In genomic region chr1:87814573-87814972, GRCh38 we compare ENCODE assay signal across 1 cellular context.
A peak's percentile ranks its signal among the peaks of the same experiment; 100 is the strongest.
TF ChIP-seq lines count a peak whose summit lies in the region.

No MANE protein-coding gene starts in this region.

TF ChIP-seq in GM12878, 131 proteins besides CTCF, POLR2A, EP300 and RAD21:
- TF ChIP-seq BHLHE40 (IDR thresholded peaks at IDR 0.05; ENCODE audit: borderline replicate concordance in 1 of 2, low read depth in 2 of 2, low read length in 1 of 2) (peak in 1 of 2 experiments; percentile 16; a peak in 1 of 4 replicates), SPI1 (IDR thresholded peaks at IDR 0.05; ENCODE audit: borderline replicate concordance, insufficient read depth, low read depth, low read length) (no peak), RUNX3 (IDR thresholded peaks at IDR 0.05; ENCODE audit: low read length) (peak; percentile 85), BCL11A (IDR thresholded peaks at IDR 0.05; ENCODE audit: low read depth, low read length) (peak; percentile 82; the same call in 1 of the 2 replicates), MTA2 (IDR thresholded peaks at IDR 0.05; ENCODE audit: low read depth) (peak; percentile 56; the same call in 1 of the 2 replicates)
- TF ChIP-seq, protein P1, sequence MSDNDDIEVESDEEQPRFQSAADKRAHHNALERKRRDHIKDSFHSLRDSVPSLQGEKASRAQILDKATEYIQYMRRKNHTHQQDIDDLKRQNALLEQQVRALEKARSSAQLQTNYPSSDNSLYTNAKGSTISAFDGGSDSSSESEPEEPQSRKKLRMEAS (IDR thresholded peaks at IDR 0.05; ENCODE audit: low read depth, low read length) = no peak
- TF ChIP-seq, protein P2, sequence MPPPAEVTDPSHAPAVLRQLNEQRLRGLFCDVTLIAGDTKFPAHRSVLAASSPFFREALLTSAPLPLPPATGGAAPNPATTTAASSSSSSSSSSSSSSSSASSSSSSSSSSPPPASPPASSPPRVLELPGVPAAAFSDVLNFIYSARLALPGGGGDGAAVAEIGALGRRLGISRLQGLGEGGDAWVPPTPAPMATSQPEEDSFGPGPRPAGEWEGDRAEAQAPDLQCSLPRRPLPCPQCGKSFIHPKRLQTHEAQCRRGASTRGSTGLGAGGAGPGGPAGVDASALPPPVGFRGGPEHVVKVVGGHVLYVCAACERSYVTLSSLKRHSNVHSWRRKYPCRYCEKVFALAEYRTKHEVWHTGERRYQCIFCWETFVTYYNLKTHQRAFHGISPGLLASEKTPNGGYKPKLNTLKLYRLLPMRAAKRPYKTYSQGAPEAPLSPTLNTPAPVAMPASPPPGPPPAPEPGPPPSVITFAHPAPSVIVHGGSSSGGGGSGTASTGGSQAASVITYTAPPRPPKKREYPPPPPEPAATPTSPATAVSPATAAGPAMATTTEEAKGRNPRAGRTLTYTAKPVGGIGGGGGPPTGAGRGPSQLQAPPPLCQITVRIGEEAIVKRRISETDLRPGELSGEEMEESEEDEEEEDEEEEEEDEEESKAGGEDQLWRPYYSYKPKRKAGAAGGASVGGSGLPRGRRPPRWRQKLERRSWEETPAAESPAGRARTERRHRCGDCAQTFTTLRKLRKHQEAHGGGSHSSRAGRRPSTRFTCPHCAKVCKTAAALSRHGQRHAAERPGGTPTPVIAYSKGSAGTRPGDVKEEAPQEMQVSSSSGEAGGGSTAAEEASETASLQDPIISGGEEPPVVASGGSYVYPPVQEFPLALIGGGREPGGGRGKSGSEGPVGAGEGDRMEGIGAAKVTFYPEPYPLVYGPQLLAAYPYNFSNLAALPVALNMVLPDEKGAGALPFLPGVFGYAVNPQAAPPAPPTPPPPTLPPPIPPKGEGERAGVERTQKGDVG (CRISPR knock-in tag; IDR thresholded peaks at IDR 0.05) = no peak
- TF ChIP-seq, protein P3, sequence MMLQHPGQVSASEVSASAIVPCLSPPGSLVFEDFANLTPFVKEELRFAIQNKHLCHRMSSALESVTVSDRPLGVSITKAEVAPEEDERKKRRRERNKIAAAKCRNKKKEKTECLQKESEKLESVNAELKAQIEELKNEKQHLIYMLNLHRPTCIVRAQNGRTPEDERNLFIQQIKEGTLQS (IDR thresholded peaks at IDR 0.05; ENCODE audit: borderline replicate concordance, extremely low read depth, low read depth, low read length) = no peak
